8 cellular contexts compared by ENCODE assay signal in genomic region chr6:29791786-29792122, GRCh38. TPM values are rescaled to one million over a fixed set of nuclear protein-coding genes. Genes with fewer than 3 reads are reported as not detected.
DNase-seq lines count a peak whose midpoint lies in the region; ATAC-seq lines count a peak whose summit lies in the region.

No MANE protein-coding gene starts in this region.

- peaks cover 32% of the 10 kb centered on the region for H3K27me3 ChIP-seq in H7 (ENCODE audit: control insufficient read depth, insufficient read depth, low read length)
- peaks cover 11% of the 10 kb centered on the region for H3K27me3 ChIP-seq in adipocyte (replicated peaks; ENCODE audit: control insufficient read depth, insufficient read depth, low read length)

- peak overlapping the region in 18 of 21 experiments; percentile 27 to 87 (median 66) for H3K27ac ChIP-seq in skin epidermis

- H3K9ac ChIP-seq in adipocyte (ENCODE audit: low read length): peak overlapping the region; percentile 78

- DNase-seq in H7 (peak; percentile 63), adipocyte (ENCODE audit: low read depth) (no peak), EL (no peak), HCEC 1CT (no peak), NCI-H128 (lab: John Stamatoyannopoulos, UW; ENCODE audit: unreplicated experiment) (no peak)

- no peaks in the 10 kb centered on the region for H3K4me1 ChIP-seq in adipocyte (ENCODE audit: control insufficient read depth, insufficient read depth, low read length)

- no peak for ATAC-seq in GM21447 (IDR thresholded peaks at IDR 0.05; ENCODE audit: unreplicated experiment)

- H3K9me3 ChIP-seq in adipocyte (ENCODE audit: control insufficient read depth, low read length): no peaks in the 10 kb centered on the region
- H3K9me3 ChIP-seq in iPS-18c (ENCODE audit: control insufficient read depth, insufficient read depth, low read length): peaks cover 2% of the 10 kb centered on the region

- H3K4me3 ChIP-seq in H7 (ENCODE audit: insufficient read depth, low read depth, low read length) (peak overlapping the region; percentile 60), adipocyte (ENCODE audit: low read length) (peak overlapping the region; percentile 81), iPS-18c (ENCODE audit: insufficient read depth, low read depth, low read length) (peak overlapping the region; percentile 62), skin epidermis (peak overlapping the region; percentile 39 to 59 (median 50))

- no peaks in the 10 kb centered on the region for H3K36me3 ChIP-seq in H7 (replicated peaks; ENCODE audit: control insufficient read depth, insufficient read depth, low read length)
- no peaks in the 10 kb centered on the region for H3K36me3 ChIP-seq in adipocyte (ENCODE audit: control insufficient read depth, insufficient read depth, low read length, severe bottlenecking)

RNA-seq across cellular contexts. Expression of gene HLA-G, which starts 35.9 kb away (rescaled TPM):
- total RNA-seq in H7 (2014; rRNA removed; shearing (Covaris generic)): 0.41 and 0.48 TPM in 2 replicates
